14 cellular contexts compared by ENCODE assay signal in the genomic region with DNA sequence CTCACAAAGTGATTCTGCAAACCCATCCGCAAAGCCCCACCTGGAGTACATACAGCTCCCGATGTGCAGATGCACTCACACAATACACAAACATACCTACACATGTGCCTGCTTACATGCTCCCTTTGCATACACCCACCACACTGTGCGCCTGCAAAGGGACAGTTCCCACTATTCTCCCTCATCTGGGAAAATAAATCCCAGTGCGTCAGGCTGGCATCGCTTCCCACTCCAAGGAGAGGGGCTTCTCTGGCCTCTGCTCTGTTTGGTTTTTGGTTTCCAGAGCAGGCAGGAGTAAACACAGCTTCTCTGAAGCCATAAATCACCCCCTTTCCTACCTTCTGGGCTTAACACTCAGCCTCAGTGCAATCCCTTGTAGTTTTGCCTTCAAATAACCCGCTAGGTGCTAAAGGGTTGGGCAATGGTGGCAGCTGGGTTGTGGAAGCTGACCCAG. TPM values are rescaled to one million over a fixed set of nuclear protein-coding genes. Genes with fewer than 3 reads are reported as not detected.
DNase-seq lines count a peak whose midpoint lies in the region; ATAC-seq and TF ChIP-seq lines count a peak whose summit lies in the region.
"Had no signal": no experiment of that assay in that cellular context is flagged by ENCODE, and none has a peak within 500 bp of the region (broad histone marks: within the 10 kb centered on the region; RNA-seq: fewer than 3 reads in every experiment).

No MANE protein-coding gene starts in this region.

- in situ Hi-C loops in astrocyte of the spinal cord (cut with HindIII; ENCODE audit: low sequenced_read_pairs), result no loop called here

- H3K27me3 ChIP-seq in lower lobe of right lung (ENCODE audit: low read depth) (peaks cover 51% of the 10 kb centered on the region), stomach smooth muscle (ENCODE audit: control insufficient read depth in 1 of 2, insufficient read depth in 2 of 2, low read length in 2 of 2) (peaks cover 0 to 2% of the 10 kb centered on the region in 2 donors)

- H3K4me1 Mint-ChIP-seq in stimulated activated naive CD8-positive, alpha-beta T cell treated with anti-CD3 and anti-CD28 coated beads, Interleukin-15, amount 100 ng/mL, for 72 hours, result peaks cover 2% of the 10 kb centered on the region
- H3K4me1 Mint-ChIP-seq: activated T-helper 17 cell treated with anti-CD3 and anti-CD28 coated beads, Interleukin-2, amount 50 U/mL, for 72 hours had no signal

- H3K4me3 Mint-ChIP-seq in stimulated activated naive CD8-positive, alpha-beta T cell treated with anti-CD3 and anti-CD28 coated beads, Interleukin-15, amount 100 ng/mL, for 72 hours, result no peak overlapping the region
- H3K4me3 Mint-ChIP-seq: activated T-helper 17 cell treated with anti-CD3 and anti-CD28 coated beads, Interleukin-2, amount 50 U/mL, for 72 hours; stimulated activated naive CD8-positive, alpha-beta T cell treated with anti-CD3 and anti-CD28 coated beads, Interleukin-15, Interleukin-2, amounts not matched to agents 100 ng/mL and 50 ng/mL, for 24 hours had no signal

- no peaks in the 10 kb centered on the region for H3K9me3 ChIP-seq in lower lobe of right lung
- no peaks in the 10 kb centered on the region for H3K9me3 ChIP-seq in stomach smooth muscle (ENCODE audit: control insufficient read depth in 2 of 2, low read length in 2 of 2)

- intact Hi-C loops in lower lobe of right lung (cut with DNase I), result no loop called here

- H3K27me3 Mint-ChIP-seq in stimulated activated naive CD8-positive, alpha-beta T cell treated with anti-CD3 and anti-CD28 coated beads, Interleukin-15, amount 100 ng/mL, for 72 hours, result peaks cover 34% of the 10 kb centered on the region

- H3K9me3 Mint-ChIP-seq in stimulated activated naive CD8-positive, alpha-beta T cell treated with anti-CD3 and anti-CD28 coated beads, Interleukin-15, amount 100 ng/mL, for 72 hours, result no peaks in the 10 kb centered on the region
- H3K9me3 Mint-ChIP-seq: activated T-helper 17 cell treated with anti-CD3 and anti-CD28 coated beads, Interleukin-2, amount 50 U/mL, for 72 hours; stimulated activated naive CD8-positive, alpha-beta T cell treated with anti-CD3 and anti-CD28 coated beads, Interleukin-15, Interleukin-2, amounts not matched to agents 100 ng/mL and 50 ng/mL, for 24 hours had no signal

- no peaks in the 10 kb centered on the region for H3K36me3 ChIP-seq in lower lobe of right lung
- peaks cover 0 to 2% of the 10 kb centered on the region in 2 donors for H3K36me3 ChIP-seq in stomach smooth muscle (ENCODE audit: control insufficient read depth in 2 of 2, insufficient read depth in 2 of 2, low read length in 2 of 2)

- no peak for ATAC-seq in lower lobe of right lung
- ATAC-seq in stimulated activated naive CD8-positive, alpha-beta T cell treated with anti-CD3 and anti-CD28 coated beads, Interleukin-15, amount 100 ng/mL, for 72 hours, result no peak
- ATAC-seq: activated T-helper 17 cell treated with anti-CD3 and anti-CD28 coated beads, Interleukin-2, amount 50 U/mL, for 72 hours had no signal

- H3K9ac ChIP-seq in stomach smooth muscle (ENCODE audit: low read length in 2 of 2), result peak overlapping the region; percentile 51 to 52

- H3K27ac ChIP-seq in lower lobe of right lung (peak overlapping the region; percentile 65), stomach smooth muscle (ENCODE audit: low read length) (peak overlapping the region; percentile 66)

- H3K4me1 ChIP-seq in lower lobe of right lung (peaks cover 53% of the 10 kb centered on the region), stomach smooth muscle (ENCODE audit: control insufficient read depth, insufficient read depth, low read length) (peaks cover 88% of the 10 kb centered on the region)

- H3K27ac Mint-ChIP-seq in stimulated activated naive CD8-positive, alpha-beta T cell treated with anti-CD3 and anti-CD28 coated beads, Interleukin-15, amount 100 ng/mL, for 72 hours, result no peak overlapping the region
- H3K27ac Mint-ChIP-seq: activated T-helper 17 cell treated with anti-CD3 and anti-CD28 coated beads, Interleukin-2, amount 50 U/mL, for 72 hours; stimulated activated naive CD8-positive, alpha-beta T cell treated with anti-CD3 and anti-CD28 coated beads, Interleukin-15, Interleukin-2, amounts not matched to agents 100 ng/mL and 50 ng/mL, for 24 hours had no signal

- DNase-seq in M059J (ENCODE audit: low read depth), result peak; percentile 66
- no peak for DNase-seq in astrocyte of the spinal cord (ENCODE audit: low read depth, low spot score)
- DNase-seq in lower lobe of right lung, result no peak
- DNase-seq in NCI-H2081 treated with DMSO at 0.1 percent for 48 hours (lab: John Stamatoyannopoulos, UW), result no peak
- no peak for DNase-seq in stimulated activated naive CD8-positive, alpha-beta T cell treated with anti-CD3 and anti-CD28 coated beads, Interleukin-15, amount 100 ng/mL, for 72 hours
- DNase-seq in NCI-H345 (lab: John Stamatoyannopoulos, UW), result no peak
- DNase-seq: activated CD4-positive, alpha-beta T cell treated with anti-CD3 and anti-CD28 coated beads for 4 hours; cerebellar nuclear complex; NCI-H1105 treated with DMSO at 0.1 percent for 48 hours; stimulated activated CD4-positive, alpha-beta T cell treated with anti-CD3 and anti-CD28 coated beads, Interleukin-4, amount 100 ng/mL, for 4 hours had no signal

- H3K4me3 ChIP-seq in astrocyte of the spinal cord (ENCODE audit: low read depth, low read length), result peak overlapping the region; percentile 43
- peak overlapping the region; percentile 39 for H3K4me3 ChIP-seq in lower lobe of right lung
- peak overlapping the region; percentile 44 to 77 for H3K4me3 ChIP-seq in stomach smooth muscle (ENCODE audit: low read length in 2 of 2)

- no peak for TF ChIP-seq CTCF in astrocyte of the spinal cord (IDR thresholded peaks at IDR 0.05; ENCODE audit: low read depth, low read length)
- TF ChIP-seq CTCF in lower lobe of right lung (IDR thresholded peaks at IDR 0.05), result no peak

RNA-seq across cellular contexts. Expression of gene HOXB4, which starts 14.7 kb away (rescaled TPM):
- total RNA-seq in M059J (2014; rRNA removed; shearing (Covaris generic)), result 0.20 and 0.57 TPM in 2 replicates
- total RNA-seq in lower lobe of right lung, result 5.8 TPM
- total RNA-seq: osteocyte had no signal

RNA-seq across cellular contexts. Expression of gene HOXB2, which starts 18.5 kb away (rescaled TPM):
- total RNA-seq in M059J (2014; rRNA removed; shearing (Covaris generic)), result 17.4 and 30.7 TPM in 2 replicates
- 5.6 TPM for total RNA-seq in lower lobe of right lung
- total RNA-seq: osteocyte had no signal

RNA-seq across cellular contexts. Expression of gene HOXB3, which starts 26.6 kb away (rescaled TPM):
- total RNA-seq in M059J (2014; rRNA removed; shearing (Covaris generic)), result 10.2 and 15.4 TPM in 2 replicates
- 11.3 TPM for total RNA-seq in lower lobe of right lung

RNA-seq across cellular contexts. Expression of gene HOXB5, which starts 30.2 kb away (rescaled TPM):
- total RNA-seq in M059J (2014; rRNA removed; shearing (Covaris generic)), result 0.10 and 0.37 TPM in 2 replicates
- total RNA-seq in lower lobe of right lung, result 3.9 TPM
- total RNA-seq: activated T-helper 17 cell treated with anti-CD3 and anti-CD28 coated beads, Interleukin-2, amount 50 U/mL, for 72 hours; osteocyte had no signal

RNA-seq across cellular contexts. Expression of gene HOXB1, which starts 32.6 kb away (rescaled TPM):
- total RNA-seq in M059J (2014; rRNA removed; shearing (Covaris generic)), result not detected in 2 replicates
- total RNA-seq in lower lobe of right lung, result not detected
- total RNA-seq: activated T-helper 17 cell treated with anti-CD3 and anti-CD28 coated beads, Interleukin-2, amount 50 U/mL, for 72 hours; osteocyte had no signal
